In the genomic region with DNA sequence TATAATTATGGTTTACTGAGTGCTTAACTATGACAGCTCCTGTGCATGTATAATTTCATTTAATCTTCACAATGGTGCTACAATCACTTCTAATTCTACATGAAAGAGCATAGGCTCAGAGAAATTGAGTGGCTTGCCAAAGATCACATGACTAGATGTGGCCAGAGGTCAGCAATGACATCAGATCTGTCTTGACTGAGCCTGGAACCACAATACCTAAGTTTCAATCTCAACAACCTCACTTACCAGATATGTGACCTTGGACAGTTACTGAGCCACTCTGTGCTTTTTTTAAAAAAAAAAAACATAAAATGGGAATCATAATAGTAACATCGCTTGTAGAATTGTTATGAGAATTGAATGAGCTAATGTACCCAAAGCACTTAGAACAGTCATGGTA, we compare ENCODE assay signal across 18 cellular contexts.
"Had no signal": no experiment of that assay in that cellular context is flagged by ENCODE, and none has a peak within 500 bp of the region (broad histone marks: within the 10 kb centered on the region; RNA-seq: fewer than 3 reads in every experiment).

No MANE protein-coding gene starts in this region.

- H3K27me3 Mint-ChIP-seq: stimulated activated naive CD8-positive, alpha-beta T cell treated with anti-CD3 and anti-CD28 coated beads, Interleukin-15, Interleukin-2, amounts not matched to agents 100 ng/mL and 50 ng/mL, for 24 hours; type B pancreatic cell had no signal

- H3K4me1 Mint-ChIP-seq: activated T-helper 17 cell treated with anti-CD3 and anti-CD28 coated beads, Interleukin-2, amount 50 U/mL, for 72 hours; central memory CD8-positive, alpha-beta T cell; naive B cell had no signal

- H3K27ac Mint-ChIP-seq: activated T-helper 17 cell treated with anti-CD3 and anti-CD28 coated beads, Interleukin-2, amount 50 U/mL, for 72 hours; naive B cell; stimulated activated naive CD8-positive, alpha-beta T cell treated with anti-CD3 and anti-CD28 coated beads, Interleukin-15, Interleukin-2, amounts not matched to agents 100 ng/mL and 50 ng/mL, for 24 hours; type B pancreatic cell had no signal

- H3K27me3 ChIP-seq: brain microvascular endothelial cell, foreskin keratinocyte, ovary had no signal

- H3K4me3 ChIP-seq: coronary artery, left ventricle myocardium inferior, ovary had no signal

- H3K4me1 ChIP-seq: foreskin keratinocyte, left ventricle myocardium inferior had no signal

- H3K9me3 ChIP-seq: left ventricle myocardium inferior, ovary had no signal

- H3K36me3 ChIP-seq: brain microvascular endothelial cell, left ventricle myocardium inferior, ovary had no signal

- H3K36me3 Mint-ChIP-seq: naive B cell, type B pancreatic cell had no signal

- H3K27ac ChIP-seq: brain microvascular endothelial cell, coronary artery, foreskin keratinocyte, left ventricle myocardium inferior, ovary had no signal

- ATAC-seq: activated T-helper 17 cell treated with anti-CD3 and anti-CD28 coated beads, Interleukin-2, amount 50 U/mL, for 72 hours; foreskin keratinocyte; sciatic nerve had no signal

- H3K9me3 Mint-ChIP-seq: activated T-helper 17 cell treated with anti-CD3 and anti-CD28 coated beads, Interleukin-2, amount 50 U/mL, for 72 hours; central memory CD8-positive, alpha-beta T cell; naive B cell; stimulated activated naive CD8-positive, alpha-beta T cell treated with anti-CD3 and anti-CD28 coated beads, Interleukin-15, Interleukin-2, amounts not matched to agents 100 ng/mL and 50 ng/mL, for 24 hours; type B pancreatic cell had no signal

- DNase-seq: activated CD4-positive, alpha-beta T cell treated with anti-CD3 and anti-CD28 coated beads, Interleukin-2, amount 50 U/mL, for 1 hour; activated naive CD4-positive, alpha-beta T cell treated with Interleukin-2 at 50 U/mL for 16 hours; activated T-cell treated with anti-CD3 and anti-CD28 coated beads for 4 hours; anterior cingulate cortex; brain microvascular endothelial cell; foreskin keratinocyte; glutamatergic neuron; hypothalamus; kidney; left ventricle myocardium inferior; naive B cell; ovary had no signal

- H3K4me3 Mint-ChIP-seq: activated T-helper 17 cell treated with anti-CD3 and anti-CD28 coated beads, Interleukin-2, amount 50 U/mL, for 72 hours; central memory CD8-positive, alpha-beta T cell; naive B cell; stimulated activated naive CD8-positive, alpha-beta T cell treated with anti-CD3 and anti-CD28 coated beads, Interleukin-15, Interleukin-2, amounts not matched to agents 100 ng/mL and 50 ng/mL, for 24 hours; type B pancreatic cell had no signal
